ENCODE assay signal across 8 cellular contexts in genomic region chr20:47330933-47331708, GRCh38. TPM values are rescaled to one million over a fixed set of nuclear protein-coding genes. Genes with fewer than 3 reads are reported as not detected.
A peak's percentile ranks its signal among the peaks of the same experiment; 100 is the strongest.
DNase-seq lines count a peak whose midpoint lies in the region; ATAC-seq and TF ChIP-seq lines count a peak whose summit lies in the region.

No MANE protein-coding gene starts in this region.

- peak overlapping the region; percentile 10 for H3K14ac ChIP-seq in neuronal stem cell (ENCODE audit: low read length)

- H4K91ac ChIP-seq in neuronal stem cell (ENCODE audit: low read depth, low read length, poor library complexity) = no peak overlapping the region

- peaks cover 10% of the 10 kb centered on the region for H3K79me1 ChIP-seq in neuronal stem cell (ENCODE audit: low read depth, low read length)

- no peak overlapping the region for H3K27ac ChIP-seq in CD4-positive, alpha-beta memory T cell (ENCODE audit: low read depth, low read length)
- H3K27ac ChIP-seq in neuronal stem cell (replicated peaks; ENCODE audit: low read length) = no peak overlapping the region
- peak overlapping the region in 2 of 4 donors; percentile 7 to 20 for H3K27ac ChIP-seq in body of pancreas

- H3K23ac ChIP-seq in neuronal stem cell (ENCODE audit: low read depth, low read length, poor library complexity) = no peak overlapping the region

- H2BK12ac ChIP-seq in neuronal stem cell (ENCODE audit: low read length) = no peak overlapping the region

- peak overlapping the region in 3 of 8 donors; percentile 1 to 43 (median 12) for H3K4me3 Mint-ChIP-seq in CD4-positive, alpha-beta memory T cell
- H3K4me3 Mint-ChIP-seq in effector memory CD8-positive, alpha-beta T cell = no peak overlapping the region

- H3K4me3 ChIP-seq in CD4-positive, alpha-beta memory T cell (ENCODE audit: low read length in 2 of 2) = no peak overlapping the region
- no peak overlapping the region for H3K4me3 ChIP-seq in neuronal stem cell (ENCODE audit: low read length in 2 of 2)
- no peak overlapping the region for H3K4me3 ChIP-seq in body of pancreas

- H3K27me3 Mint-ChIP-seq in CD4-positive, alpha-beta memory T cell = no peaks in the 10 kb centered on the region
- H3K27me3 Mint-ChIP-seq in effector memory CD8-positive, alpha-beta T cell = no peaks in the 10 kb centered on the region

- no peak overlapping the region for H2AFZ ChIP-seq in neuronal stem cell (ENCODE audit: low read length)

- no peak overlapping the region for H3K9ac ChIP-seq in neuronal stem cell (ENCODE audit: low read depth, low read length, poor library complexity)

- CTCF ChIA-PET in CD4-positive, alpha-beta memory T cell (lab: Charles Lee; ENCODE audit: partially characterized antibody) = interaction anchor here (0.9 to 2.3 kb wide), 2 partner anchors 52 to 53 kb away, joined by 4 to 18 read pairs; no protein-coding TSS in a partner anchor

- POLR2A ChIA-PET in CD4-positive, alpha-beta memory T cell (lab: Charles Lee; ENCODE audit: partially characterized antibody) = no interaction called here

- H3K4me1 ChIP-seq in CD4-positive, alpha-beta memory T cell (ENCODE audit: insufficient read depth, low read length) = peaks cover 35% of the 10 kb centered on the region
- H3K4me1 ChIP-seq in neuronal stem cell (ENCODE audit: control insufficient read depth in 2 of 2, insufficient read depth in 1 of 2, low read depth in 1 of 2, low read length in 2 of 2) (peaks cover 0 to 12% of the 10 kb centered on the region in 2 donors), body of pancreas (peaks cover 37% of the 10 kb centered on the region)

- DNase-seq in CD4-positive, alpha-beta memory T cell = no peak
- DNase-seq in NCI-H226 = peak; percentile 82
- no peak for DNase-seq in effector memory CD8-positive, alpha-beta T cell
- DNase-seq in neuronal stem cell (ENCODE audit: low spot score) = no peak
- no peak for DNase-seq in body of pancreas
- no peak for DNase-seq in stimulated activated CD4-positive, alpha-beta T cell treated with anti-CD3 and anti-CD28 coated beads, Interleukin-2, amount 100 ng/mL, for 48 hours

- H3K27me3 ChIP-seq in CD4-positive, alpha-beta memory T cell (ENCODE audit: insufficient read depth, low read length) = no peaks in the 10 kb centered on the region
- H3K27me3 ChIP-seq in neuronal stem cell (ENCODE audit: control insufficient read depth in 3 of 3, insufficient read depth in 3 of 3, low read depth in 1 of 3, low read length in 3 of 3) = no peaks in the 10 kb centered on the region
- no peaks in the 10 kb centered on the region for H3K27me3 ChIP-seq in body of pancreas

- TF ChIP-seq POLR2A in body of pancreas (IDR thresholded peaks at IDR 0.05) = no peak

- no peaks in the 10 kb centered on the region for H3K9me3 ChIP-seq in CD4-positive, alpha-beta memory T cell (ENCODE audit: control insufficient read depth in 1 of 2, low read length in 2 of 2)
- H3K9me3 ChIP-seq in neuronal stem cell (replicated peaks in 1 of 2; ENCODE audit: control insufficient read depth in 2 of 2, insufficient read depth in 1 of 2, low read depth in 1 of 2, low read length in 2 of 2) (no peaks in the 10 kb centered on the region), body of pancreas (no peaks in the 10 kb centered on the region)

- H3K4me1 Mint-ChIP-seq in CD4-positive, alpha-beta memory T cell = peaks cover 40 to 78% (median 54%) of the 10 kb centered on the region in 4 donors
- H3K4me1 Mint-ChIP-seq in effector memory CD8-positive, alpha-beta T cell (ENCODE audit: low read depth in 2 of 2) = peaks cover 40 to 57% of the 10 kb centered on the region in 2 donors

- no peak overlapping the region for H2AK5ac ChIP-seq in neuronal stem cell (ENCODE audit: low read depth, low read length)

- no peak overlapping the region for H2BK15ac ChIP-seq in neuronal stem cell (ENCODE audit: low read length)

- no peak overlapping the region for H2BK5ac ChIP-seq in neuronal stem cell (ENCODE audit: low read length)

- TF ChIP-seq CTCF in body of pancreas (IDR thresholded peaks at IDR 0.05) = no peak

- H4K8ac ChIP-seq in neuronal stem cell (ENCODE audit: low read depth, low read length) = no peak overlapping the region

- peak overlapping the region in 6 of 7 donors; percentile 2 to 89 (median 38) for H3K27ac Mint-ChIP-seq in CD4-positive, alpha-beta memory T cell
- peak overlapping the region; percentile 54 to 90 for H3K27ac Mint-ChIP-seq in effector memory CD8-positive, alpha-beta T cell

- H3K36me3 ChIP-seq in CD4-positive, alpha-beta memory T cell (ENCODE audit: insufficient read depth, low read length) = peaks cover 13% of the 10 kb centered on the region
- H3K36me3 ChIP-seq in neuronal stem cell (replicated peaks in 1 of 2; ENCODE audit: control insufficient read depth in 2 of 2, insufficient read depth in 2 of 2, low read length in 2 of 2) = peaks cover 11 to 90% of the 10 kb centered on the region in 2 donors
- no peaks in the 10 kb centered on the region for H3K36me3 ChIP-seq in body of pancreas (replicated peaks in 1 of 2; ENCODE audit: insufficient read depth in 1 of 2, low read depth in 2 of 2)

- H3K4me2 ChIP-seq in neuronal stem cell (ENCODE audit: insufficient read depth, low read length, poor library complexity, severe bottlenecking) = no peak overlapping the region

- no CpG with 5 or more reads among the region's 10 CpGs for WGBS in neuronal stem cell (ENCODE audit: extremely low coverage in 2 of 2, insufficient read length in 2 of 2, insufficient replicate concordance in 1 of 2), 2 donors
- 75 to 87% methylated on average over 10 of the region's 10 CpGs for WGBS in body of pancreas, 2 donors

- H2BK120ac ChIP-seq in neuronal stem cell (ENCODE audit: low read depth, low read length) = no peak overlapping the region

- H3K36me3 Mint-ChIP-seq in CD4-positive, alpha-beta memory T cell = peaks cover 44 to 50% of the 10 kb centered on the region in 2 donors
- peaks cover 13% of the 10 kb centered on the region for H3K36me3 Mint-ChIP-seq in effector memory CD8-positive, alpha-beta T cell (ENCODE audit: insufficient read depth)

- no peak overlapping the region for H3K18ac ChIP-seq in neuronal stem cell (ENCODE audit: low read length)

- no peak for ATAC-seq in effector memory CD8-positive, alpha-beta T cell (replicated peaks)
- ATAC-seq in body of pancreas = no peak
- no peak for ATAC-seq in GM19324 (IDR thresholded peaks at IDR 0.05; ENCODE audit: low FRiP score, unreplicated experiment)
- ATAC-seq in HG03280 (IDR thresholded peaks at IDR 0.05; ENCODE audit: unreplicated experiment) = no peak

- no peaks in the 10 kb centered on the region for H3K9me3 Mint-ChIP-seq in CD4-positive, alpha-beta memory T cell
- no peaks in the 10 kb centered on the region for H3K9me3 Mint-ChIP-seq in effector memory CD8-positive, alpha-beta T cell

- intact Hi-C loops in CD4-positive, alpha-beta memory T cell (cut with micrococcal nuclease) = no loop called here
- intact Hi-C loops in body of pancreas (cut with DNase I) = no loop called here

- H3K4ac ChIP-seq in neuronal stem cell (ENCODE audit: low read length) = no peak overlapping the region

RNA-seq across cellular contexts. Expression of gene ZMYND8, which starts 25.4 kb away (rescaled TPM):
- 10 to 100 TPM; 47.7 to 48.5 TPM for total RNA-seq in CD4-positive, alpha-beta memory T cell
- polyA plus RNA-seq in CD4-positive, alpha-beta memory T cell = 10 to 100 TPM in 1 of 2 donors, 1 to 10 TPM in 1; 3.5 to 20.1 TPM
- 44.7 TPM for polyA plus RNA-seq in neuronal stem cell (2013, experiment 1 of 2)
- polyA plus RNA-seq in neuronal stem cell (2013, experiment 2 of 2) = 45.0 TPM
- 10 to 100 TPM; 18.9 to 19.1 TPM for total RNA-seq in body of pancreas
